In genomic region chr11:65470433-65470832, GRCh38 we compare ENCODE assay signal across 9 cellular contexts. TPM values are rescaled to one million over a fixed set of nuclear protein-coding genes. Genes with fewer than 3 reads are reported as not detected.
A peak's percentile ranks its signal among the peaks of the same experiment; 100 is the strongest.
DNase-seq lines count a peak whose midpoint lies in the region; ATAC-seq and TF ChIP-seq lines count a peak whose summit lies in the region.
"Had no signal": no experiment of that assay in that cellular context is flagged by ENCODE, and none has a peak within 500 bp of the region (broad histone marks: within the 10 kb centered on the region; RNA-seq: fewer than 3 reads in every experiment).

No MANE protein-coding gene starts in this region.

- CTCF ChIA-PET in SK-N-SH (lab: Yijun Ruan, JAX), result interaction anchor here (1.0 to 6.4 kb wide), 6 partner anchors 15 to 518 kb away, joined by 3 to 79 read pairs (median 10); partner anchors contain the start of gene MALAT1

- H3K79me2 ChIP-seq in SK-N-SH (ENCODE audit: insufficient read depth), result peaks cover 77% of the 10 kb centered on the region

- H3K36me3 Mint-ChIP-seq in activated naive CD8-positive, alpha-beta T cell, result peaks cover 3% of the 10 kb centered on the region

- TF ChIP-seq CTCF in SK-N-SH (IDR thresholded peaks at IDR 0.05) (no peak), lower lobe of right lung (IDR thresholded peaks at IDR 0.05) (no peak)

- H3K27me3 Mint-ChIP-seq in activated naive CD8-positive, alpha-beta T cell, result no peaks in the 10 kb centered on the region

- no peak overlapping the region for H3K4me3 Mint-ChIP-seq in activated naive CD8-positive, alpha-beta T cell

- H3K9me2 ChIP-seq in SK-N-SH, result no peaks in the 10 kb centered on the region

- H3K4me1 Mint-ChIP-seq in activated naive CD8-positive, alpha-beta T cell (ENCODE audit: low read depth), result peaks cover 31% of the 10 kb centered on the region

- H3K9me3 Mint-ChIP-seq in activated naive CD8-positive, alpha-beta T cell (ENCODE audit: low read depth), result no peaks in the 10 kb centered on the region

- H3K27me3 ChIP-seq in SK-N-SH (ENCODE audit: insufficient read depth), result no peaks in the 10 kb centered on the region
- H3K27me3 ChIP-seq in lower lobe of right lung (ENCODE audit: low read depth), result no peaks in the 10 kb centered on the region
- H3K27me3 ChIP-seq in subcutaneous abdominal adipose tissue (ENCODE audit: control insufficient read depth in 5 of 5, insufficient read depth in 4 of 5, low read length in 5 of 5), result no peaks in the 10 kb centered on the region

- H3K4me2 ChIP-seq in SK-N-SH, result peak overlapping the region; percentile 82; the same call in 1 of the 2 replicates

- 88% methylated on average over 4 of the region's 5 CpGs for WGBS in SK-N-SH (ENCODE audit: low lambda C conversion rate)

- no peaks in the 10 kb centered on the region for H4K20me1 ChIP-seq in SK-N-SH (ENCODE audit: insufficient read depth)

- H3K4me3 ChIP-seq in SK-N-SH (ENCODE audit: low read depth in 2 of 2, low read length in 1 of 2) (no peak overlapping the region), lower lobe of right lung (no peak overlapping the region), subcutaneous abdominal adipose tissue (ENCODE audit: low read depth in 1 of 5, low read length in 5 of 5) (no peak overlapping the region)

- H3K4me1 ChIP-seq in SK-N-SH (ENCODE audit: control insufficient read depth in 1 of 2, insufficient read depth in 2 of 2, low read depth in 1 of 2, low read length in 1 of 2) (peaks cover 7 to 11% of the 10 kb centered on the region in 2 experiments; a peak in 3 of 4 replicates), lower lobe of right lung (peaks cover 38% of the 10 kb centered on the region), subcutaneous abdominal adipose tissue (ENCODE audit: control insufficient read depth in 5 of 5, insufficient read depth in 5 of 5, low read length in 5 of 5) (peaks cover 5 to 28% (median 24%) of the 10 kb centered on the region in 5 donors)

- TF ChIP-seq RAD21 in SK-N-SH (IDR thresholded peaks at IDR 0.05; ENCODE audit: low read length), result no peak

- intact Hi-C loops in lower lobe of right lung (cut with DNase I), result no loop called here

- H3K9ac ChIP-seq in SK-N-SH (peak overlapping the region; percentile 93; the same call in 1 of the 2 replicates), subcutaneous abdominal adipose tissue (ENCODE audit: low read length in 5 of 5) (peak overlapping the region in 2 of 5 donors; percentile 68 to 69)

- no peak overlapping the region for H2AFZ ChIP-seq in SK-N-SH (ENCODE audit: low read depth)

- H3F3A ChIP-seq in SK-N-SH (replicated peaks; ENCODE audit: insufficient read depth), result peaks cover 40% of the 10 kb centered on the region

- H3K27ac Mint-ChIP-seq in activated naive CD8-positive, alpha-beta T cell, result peak overlapping the region; percentile 99

- ATAC-seq in SK-N-SH treated with all-trans-retinoic acid at 6 μM for 48 hours (no peak), lower lobe of right lung (no peak), GM18861 (IDR thresholded peaks at IDR 0.05; ENCODE audit: unreplicated experiment) (no peak), HG02884 (IDR thresholded peaks at IDR 0.05; ENCODE audit: unreplicated experiment) (no peak)

- TF ChIP-seq EP300 in SK-N-SH (IDR thresholded peaks at IDR 0.05; ENCODE audit: borderline replicate concordance in 1 of 2, low read depth in 1 of 2, low read length in 1 of 2), result no peak

- H3K27ac ChIP-seq in SK-N-SH (ENCODE audit: low read depth in 2 of 2, low read length in 1 of 2) (peak overlapping the region in 1 of 2 experiments; percentile 99; a peak in 2 of 4 replicates), lower lobe of right lung (peak overlapping the region; percentile 94), subcutaneous abdominal adipose tissue (ENCODE audit: low read depth, low read length) (peak overlapping the region; percentile 93)

- no peaks in the 10 kb centered on the region for H3K9me3 ChIP-seq in SK-N-SH
- H3K9me3 ChIP-seq in lower lobe of right lung, result no peaks in the 10 kb centered on the region
- no peaks in the 10 kb centered on the region for H3K9me3 ChIP-seq in subcutaneous abdominal adipose tissue (ENCODE audit: control insufficient read depth in 5 of 5, low read length in 5 of 5)

- DNase-seq in SK-N-SH (no peak), lower lobe of right lung (no peak), medulla oblongata (ENCODE audit: extremely low spot score) (no peak)
- DNase-seq: NCI-H1092 had no signal

- POLR2A ChIA-PET in SK-N-SH (lab: Yijun Ruan, JAX), result interaction anchor here (0.7 to 13.9 kb wide), 2 partner anchors 28 to 48 kb away, joined by 3 to 591 read pairs; partner anchors contain the start of genes MALAT1 and NEAT1

- no peaks in the 10 kb centered on the region for H3K36me3 ChIP-seq in SK-N-SH (replicated peaks in 1 of 2; ENCODE audit: control insufficient read depth in 1 of 2, insufficient read depth in 2 of 2, low read length in 1 of 2)
- H3K36me3 ChIP-seq in lower lobe of right lung, result no peaks in the 10 kb centered on the region
- H3K36me3 ChIP-seq in subcutaneous abdominal adipose tissue (ENCODE audit: control insufficient read depth in 5 of 5, insufficient read depth in 5 of 5, low read length in 5 of 5), result no peaks in the 10 kb centered on the region

TF ChIP-seq in SK-N-SH, 30 proteins besides CTCF, POLR2A, EP300 and RAD21 (continues in another document):
- TF ChIP-seq GATA2 (CRISPR knock-in tag; IDR thresholded peaks at IDR 0.05) (no peak), JUND (IDR thresholded peaks at IDR 0.05) (no peak), SIN3A (IDR thresholded peaks at IDR 0.05; ENCODE audit: borderline replicate concordance, low read depth, low read length) (no peak), YY1 (IDR thresholded peaks at IDR 0.05; ENCODE audit: low read depth) (no peak), NFIC (IDR thresholded peaks at IDR 0.05; ENCODE audit: borderline replicate concordance) (no peak), FOXM1 (IDR thresholded peaks at IDR 0.05; ENCODE audit: low read depth) (no peak), FOSL2 (IDR thresholded peaks at IDR 0.05; ENCODE audit: borderline replicate concordance, low read depth) (no peak), TCF12 (IDR thresholded peaks at IDR 0.05) (no peak), SMC3 (IDR thresholded peaks at IDR 0.05; ENCODE audit: low read depth, low read length) (no peak), POLR2AphosphoS5 (IDR thresholded peaks at IDR 0.05; ENCODE audit: low read depth, low read length) (no peak), ELF1 (IDR thresholded peaks at IDR 0.05) (no peak)

TF ChIP-seq in SK-N-SH treated with all-trans-retinoic acid at 6 μM for 48 hours, 23 proteins besides CTCF, POLR2A, EP300 and RAD21 (continues in another document):
- no peak for TF ChIP-seq PATZ1 (CRISPR knock-in tag; IDR thresholded peaks at IDR 0.05; ENCODE audit: borderline replicate concordance)
- TF ChIP-seq BACH2 (CRISPR knock-in tag; IDR thresholded peaks at IDR 0.05; ENCODE audit: borderline replicate concordance), result no peak
- TF ChIP-seq CREB5 (CRISPR knock-in tag; IDR thresholded peaks at IDR 0.05; ENCODE audit: low read depth), result no peak

RNA-seq across cellular contexts. Expression of gene MALAT1, which starts 28.4 kb away (rescaled TPM):
- 285 and 510 TPM in 2 replicates for polyA plus RNA-seq in SK-N-SH (2012; rRNA removed)
- 23.6 and 25.7 TPM in 2 replicates for polyA plus RNA-seq in SK-N-SH (2012; cell fraction: cytosol; rRNA removed)
- 1,545 and 2,619 TPM in 2 replicates for polyA plus RNA-seq in SK-N-SH (2012; cell fraction: nucleus; rRNA removed)
- 11,612 TPM for total RNA-seq in lower lobe of right lung

RNA-seq across cellular contexts. Expression of gene NEAT1, which starts 47.8 kb away (rescaled TPM):
- 435 and 479 TPM in 2 replicates for polyA plus RNA-seq in SK-N-SH (2012; rRNA removed)
- 93.7 and 99.2 TPM in 2 replicates for polyA plus RNA-seq in SK-N-SH (2012; cell fraction: cytosol; rRNA removed)
- 3,897 and 4,476 TPM in 2 replicates for polyA plus RNA-seq in SK-N-SH (2012; cell fraction: nucleus; rRNA removed)
- 980 TPM for total RNA-seq in lower lobe of right lung

RNA-seq across cellular contexts. Expression of gene SCYL1, which starts 54.5 kb away (rescaled TPM):
- 76.7 and 79.9 TPM in 2 replicates for polyA plus RNA-seq in SK-N-SH (2012; rRNA removed)
- 26.2 and 41.7 TPM in 2 replicates for polyA plus RNA-seq in SK-N-SH (2012; cell fraction: cytosol; rRNA removed)
- 115 and 159 TPM in 2 replicates for polyA plus RNA-seq in SK-N-SH (2012; cell fraction: nucleus; rRNA removed)
- total RNA-seq in lower lobe of right lung, result 61.2 TPM
